1 cellular context compared by ENCODE assay signal in genomic region chr12:666766-667308, GRCh38.
TF ChIP-seq lines count a peak whose summit lies in the region.

No MANE protein-coding gene starts in this region.

TF ChIP-seq in GM12878, 131 proteins besides CTCF, POLR2A, EP300 and RAD21 (continued from another document and continues in another):
- TF ChIP-seq, protein P1, sequence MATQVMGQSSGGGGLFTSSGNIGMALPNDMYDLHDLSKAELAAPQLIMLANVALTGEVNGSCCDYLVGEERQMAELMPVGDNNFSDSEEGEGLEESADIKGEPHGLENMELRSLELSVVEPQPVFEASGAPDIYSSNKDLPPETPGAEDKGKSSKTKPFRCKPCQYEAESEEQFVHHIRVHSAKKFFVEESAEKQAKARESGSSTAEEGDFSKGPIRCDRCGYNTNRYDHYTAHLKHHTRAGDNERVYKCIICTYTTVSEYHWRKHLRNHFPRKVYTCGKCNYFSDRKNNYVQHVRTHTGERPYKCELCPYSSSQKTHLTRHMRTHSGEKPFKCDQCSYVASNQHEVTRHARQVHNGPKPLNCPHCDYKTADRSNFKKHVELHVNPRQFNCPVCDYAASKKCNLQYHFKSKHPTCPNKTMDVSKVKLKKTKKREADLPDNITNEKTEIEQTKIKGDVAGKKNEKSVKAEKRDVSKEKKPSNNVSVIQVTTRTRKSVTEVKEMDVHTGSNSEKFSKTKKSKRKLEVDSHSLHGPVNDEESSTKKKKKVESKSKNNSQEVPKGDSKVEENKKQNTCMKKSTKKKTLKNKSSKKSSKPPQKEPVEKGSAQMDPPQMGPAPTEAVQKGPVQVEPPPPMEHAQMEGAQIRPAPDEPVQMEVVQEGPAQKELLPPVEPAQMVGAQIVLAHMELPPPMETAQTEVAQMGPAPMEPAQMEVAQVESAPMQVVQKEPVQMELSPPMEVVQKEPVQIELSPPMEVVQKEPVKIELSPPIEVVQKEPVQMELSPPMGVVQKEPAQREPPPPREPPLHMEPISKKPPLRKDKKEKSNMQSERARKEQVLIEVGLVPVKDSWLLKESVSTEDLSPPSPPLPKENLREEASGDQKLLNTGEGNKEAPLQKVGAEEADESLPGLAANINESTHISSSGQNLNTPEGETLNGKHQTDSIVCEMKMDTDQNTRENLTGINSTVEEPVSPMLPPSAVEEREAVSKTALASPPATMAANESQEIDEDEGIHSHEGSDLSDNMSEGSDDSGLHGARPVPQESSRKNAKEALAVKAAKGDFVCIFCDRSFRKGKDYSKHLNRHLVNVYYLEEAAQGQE (IDR thresholded peaks at IDR 0.05; ENCODE audit: low read depth, low read length): no peak
- TF ChIP-seq, protein P2, sequence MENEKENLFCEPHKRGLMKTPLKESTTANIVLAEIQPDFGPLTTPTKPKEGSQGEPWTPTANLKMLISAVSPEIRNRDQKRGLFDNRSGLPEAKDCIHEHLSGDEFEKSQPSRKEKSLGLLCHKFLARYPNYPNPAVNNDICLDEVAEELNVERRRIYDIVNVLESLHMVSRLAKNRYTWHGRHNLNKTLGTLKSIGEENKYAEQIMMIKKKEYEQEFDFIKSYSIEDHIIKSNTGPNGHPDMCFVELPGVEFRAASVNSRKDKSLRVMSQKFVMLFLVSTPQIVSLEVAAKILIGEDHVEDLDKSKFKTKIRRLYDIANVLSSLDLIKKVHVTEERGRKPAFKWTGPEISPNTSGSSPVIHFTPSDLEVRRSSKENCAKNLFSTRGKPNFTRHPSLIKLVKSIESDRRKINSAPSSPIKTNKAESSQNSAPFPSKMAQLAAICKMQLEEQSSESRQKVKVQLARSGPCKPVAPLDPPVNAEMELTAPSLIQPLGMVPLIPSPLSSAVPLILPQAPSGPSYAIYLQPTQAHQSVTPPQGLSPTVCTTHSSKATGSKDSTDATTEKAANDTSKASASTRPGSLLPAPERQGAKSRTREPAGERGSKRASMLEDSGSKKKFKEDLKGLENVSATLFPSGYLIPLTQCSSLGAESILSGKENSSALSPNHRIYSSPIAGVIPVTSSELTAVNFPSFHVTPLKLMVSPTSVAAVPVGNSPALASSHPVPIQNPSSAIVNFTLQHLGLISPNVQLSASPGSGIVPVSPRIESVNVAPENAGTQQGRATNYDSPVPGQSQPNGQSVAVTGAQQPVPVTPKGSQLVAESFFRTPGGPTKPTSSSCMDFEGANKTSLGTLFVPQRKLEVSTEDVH (IDR thresholded peaks at IDR 0.05; ENCODE audit: low read depth, partially characterized antibody): no peak
- TF ChIP-seq CEBPZ (IDR thresholded peaks at IDR 0.05; ENCODE audit: low read depth, low read length) (no peak), SPI1 (IDR thresholded peaks at IDR 0.05; ENCODE audit: borderline replicate concordance, insufficient read depth, low read depth, low read length) (no peak), RBBP5 (conservative IDR thresholded peaks at IDR 0.05) (no peak), MYC (IDR thresholded peaks at IDR 0.05; ENCODE audit: insufficient read depth, insufficient read length, insufficient replicate concordance, low read length, severe bottlenecking) (no peak), FOS (IDR thresholded peaks at IDR 0.05; ENCODE audit: borderline replicate concordance, extremely low read depth, insufficient read length) (no peak), TBL1XR1 (IDR thresholded peaks at IDR 0.05; ENCODE audit: low read depth, low read length) (no peak), NBN (IDR thresholded peaks at IDR 0.05) (peak; percentile 75), GATAD2B (conservative IDR thresholded peaks at IDR 0.05; ENCODE audit: low read depth) (no peak), RFX5 (IDR thresholded peaks at IDR 0.05; ENCODE audit: low read depth, low read length) (no peak), NFYA (IDR thresholded peaks at IDR 0.05; ENCODE audit: borderline replicate concordance, low read depth, low read length) (no peak), NFIC (IDR thresholded peaks at IDR 0.05; ENCODE audit: low read depth, low read length) (peak; percentile 61; the same call in 1 of the 2 replicates), MEF2A (IDR thresholded peaks at IDR 0.05; ENCODE audit: insufficient read depth, low read depth, low read length) (peak; percentile 72; the same call in 1 of the 2 replicates), ZSCAN29 (IDR thresholded peaks at IDR 0.05) (no peak), CBX3 (IDR thresholded peaks at IDR 0.05; ENCODE audit: borderline replicate concordance, low read depth) (no peak), STAT1 (conservative IDR thresholded peaks at IDR 0.05) (no peak), GABPA (IDR thresholded peaks at IDR 0.05; ENCODE audit: low read depth) (no peak), RB1 (IDR thresholded peaks at IDR 0.05; ENCODE audit: borderline replicate concordance) (no peak), KAT2A (conservative IDR thresholded peaks at IDR 0.05; ENCODE audit: control insufficient read depth, low read depth, low read length) (no peak), NFXL1 (IDR thresholded peaks at IDR 0.05; ENCODE audit: borderline replicate concordance) (no peak), PRDM15 (CRISPR knock-in tag; IDR thresholded peaks at IDR 0.05) (no peak), SREBF1 (IDR thresholded peaks at IDR 0.05; ENCODE audit: low read length) (no peak; the same call in 1 of the 2 replicates), WRNIP1 (IDR thresholded peaks at IDR 0.05; ENCODE audit: borderline replicate concordance, low read depth, low read length) (peak; percentile 34; the same call in 1 of the 2 replicates), CHD1 (IDR thresholded peaks at IDR 0.05; ENCODE audit: low read depth, low read length) (no peak), SIN3A (IDR thresholded peaks at IDR 0.05; ENCODE audit: low read depth, low read length) (0 out of 2 replicates have a peak, but pooled peaks have one; percentile 55), CREB1 (IDR thresholded peaks at IDR 0.05; ENCODE audit: low read depth) (peak; percentile 55; the same call in 1 of the 2 replicates), RELB (IDR thresholded peaks at IDR 0.05; ENCODE audit: low read depth) (peak; percentile 76), SIX5 (IDR thresholded peaks at IDR 0.05; ENCODE audit: low read depth, low read length, severe bottlenecking) (no peak), FOXK2 (IDR thresholded peaks at IDR 0.05) (no peak), SMAD1 (IDR thresholded peaks at IDR 0.05; ENCODE audit: low read depth, partially characterized antibody) (peak; percentile 49), TAF1 (IDR thresholded peaks at IDR 0.05; ENCODE audit: borderline replicate concordance, low read depth, low read length) (no peak), CHD4 (IDR thresholded peaks at IDR 0.05) (no peak), CEBPB (IDR thresholded peaks at IDR 0.05; ENCODE audit: borderline replicate concordance in 1 of 2, low read depth in 2 of 2, low read length in 2 of 2) (no peak), MEF2B (IDR thresholded peaks at IDR 0.05; ENCODE audit: partially characterized antibody, poor library complexity, severe bottlenecking) (peak; percentile 58), ZBTB33 (IDR thresholded peaks at IDR 0.05) (no peak), ATF2 (IDR thresholded peaks at IDR 0.05; ENCODE audit: low read length) (peak; percentile 92), YY1 (IDR thresholded peaks at IDR 0.05; ENCODE audit: low read depth, low read length) (peak; percentile 67), HDGF (IDR thresholded peaks at IDR 0.05) (no peak; the same call in 1 of the 2 replicates)
- TF ChIP-seq, protein P3, sequence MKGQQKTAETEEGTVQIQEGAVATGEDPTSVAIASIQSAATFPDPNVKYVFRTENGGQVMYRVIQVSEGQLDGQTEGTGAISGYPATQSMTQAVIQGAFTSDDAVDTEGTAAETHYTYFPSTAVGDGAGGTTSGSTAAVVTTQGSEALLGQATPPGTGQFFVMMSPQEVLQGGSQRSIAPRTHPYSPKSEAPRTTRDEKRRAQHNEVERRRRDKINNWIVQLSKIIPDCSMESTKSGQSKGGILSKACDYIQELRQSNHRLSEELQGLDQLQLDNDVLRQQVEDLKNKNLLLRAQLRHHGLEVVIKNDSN (IDR thresholded peaks at IDR 0.05; ENCODE audit: borderline replicate concordance, extremely low read length, insufficient read depth, low read depth, low read length): no peak
- TF ChIP-seq, protein P4, sequence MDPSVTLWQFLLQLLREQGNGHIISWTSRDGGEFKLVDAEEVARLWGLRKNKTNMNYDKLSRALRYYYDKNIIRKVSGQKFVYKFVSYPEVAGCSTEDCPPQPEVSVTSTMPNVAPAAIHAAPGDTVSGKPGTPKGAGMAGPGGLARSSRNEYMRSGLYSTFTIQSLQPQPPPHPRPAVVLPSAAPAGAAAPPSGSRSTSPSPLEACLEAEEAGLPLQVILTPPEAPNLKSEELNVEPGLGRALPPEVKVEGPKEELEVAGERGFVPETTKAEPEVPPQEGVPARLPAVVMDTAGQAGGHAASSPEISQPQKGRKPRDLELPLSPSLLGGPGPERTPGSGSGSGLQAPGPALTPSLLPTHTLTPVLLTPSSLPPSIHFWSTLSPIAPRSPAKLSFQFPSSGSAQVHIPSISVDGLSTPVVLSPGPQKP (IDR thresholded peaks at IDR 0.05; ENCODE audit: low read depth, low read length): no peak
